ENCODE assay signal across 23 cellular contexts in genomic region chr2:10064932-10065682, GRCh38. TPM values are rescaled to one million over a fixed set of nuclear protein-coding genes. Genes with fewer than 3 reads are reported as not detected.
A peak's percentile ranks its signal among the peaks of the same experiment; 100 is the strongest.
DNase-seq lines count a peak whose midpoint lies in the region; ATAC-seq, FAIRE-seq and TF ChIP-seq lines count a peak whose summit lies in the region.
"Had no signal": no experiment of that assay in that cellular context is flagged by ENCODE, and none has a peak within 500 bp of the region (broad histone marks: within the 10 kb centered on the region; RNA-seq: fewer than 3 reads in every experiment).

No MANE protein-coding gene starts in this region.

- intact Hi-C loops in kidney (cut with DNase I), result no loop called here

- DNase-seq in SKM-1 (lab: John Stamatoyannopoulos, UW; ENCODE audit: unreplicated experiment) (peak; percentile 84), kidney (peak; percentile 41), globus pallidus (ENCODE audit: low spot score) (no peak), erythroblast (lab: John Stamatoyannopoulos, UW) (no peak), HuH-7.5 (ENCODE audit: low spot score) (no peak)
- DNase-seq in stimulated activated naive B cell treated with anti-CD40 and anti-IgM and Interleukin-4, amounts not matched to agents 10 μg/mL and 1 μg/mL and 100 μg/mL, for 72 hours, result no peak
- DNase-seq: C1 segment of cervical spinal cord; CD8-positive, alpha-beta memory T cell; DMS53; EL; GOT3; KG1; NCI-H1048; NCI-H146; NCI-H2081; NCI-H446 treated with DMSO at 0.1 percent for 48 hours; OCI-M1; SHP77 treated with DMSO at 0.1 percent for 48 hours; SK-N-SH had no signal

- no peaks in the 10 kb centered on the region for H3K9me3 ChIP-seq in HEK293 (ENCODE audit: control insufficient read depth, insufficient read depth, low read depth, low read length)
- no peaks in the 10 kb centered on the region for H3K9me3 ChIP-seq in kidney (ENCODE audit: control insufficient read depth in 1 of 2, low read length in 2 of 2)

- peaks cover 8 to 27% of the 10 kb centered on the region in 2 donors for H3K27me3 Mint-ChIP-seq in stimulated activated naive B cell treated with anti-CD40 and anti-IgM and Interleukin-4, amounts not matched to agents 10 μg/mL and 1 μg/mL and 100 μg/mL, for 72 hours

- H3K9ac ChIP-seq in kidney (ENCODE audit: low read length in 2 of 2), result no peak overlapping the region
- H3K9ac ChIP-seq: SK-N-SH had no signal

- no peak overlapping the region for H3K4me3 Mint-ChIP-seq in stimulated activated naive B cell treated with anti-CD40 and anti-IgM and Interleukin-4, amounts not matched to agents 10 μg/mL and 1 μg/mL and 100 μg/mL, for 72 hours
- H3K4me3 Mint-ChIP-seq: CD8-positive, alpha-beta memory T cell had no signal

- H3K4me3 ChIP-seq in HEK293 (ENCODE audit: low read depth, low read length), result no peak overlapping the region
- no peak overlapping the region for H3K4me3 ChIP-seq in kidney (ENCODE audit: low read length in 2 of 2)

- H3K36me3 ChIP-seq in HEK293 (ENCODE audit: control insufficient read depth in 2 of 2, insufficient read depth in 1 of 2, low read length in 2 of 2) (no peaks in the 10 kb centered on the region), kidney (ENCODE audit: control insufficient read depth in 1 of 2, insufficient read depth in 2 of 2, low read length in 2 of 2) (peaks cover 5 to 21% of the 10 kb centered on the region in 2 donors)

- ATAC-seq in stimulated activated naive B cell treated with anti-CD40 and anti-IgM and Interleukin-4, amounts not matched to agents 10 μg/mL and 1 μg/mL and 100 μg/mL, for 72 hours (replicated peaks), result no peak
- ATAC-seq: HepG2 had no signal

- H3K36me3 Mint-ChIP-seq in stimulated activated naive B cell treated with anti-CD40 and anti-IgM and Interleukin-4, amounts not matched to agents 10 μg/mL and 1 μg/mL and 100 μg/mL, for 72 hours, result peaks cover 5% of the 10 kb centered on the region in 2 donors

- TF ChIP-seq CTCF in HEK293 (tag by site-specific recombination; IDR thresholded peaks at IDR 0.05), result no peak
- TF ChIP-seq CTCF in kidney (IDR thresholded peaks at IDR 0.05; ENCODE audit: borderline replicate concordance, extremely low read depth, insufficient read depth), result no peak

- TF ChIP-seq POLR2A in erythroblast (IDR thresholded peaks at IDR 0.05; ENCODE audit: low read length), result no peak

- H3K4me1 ChIP-seq in HEK293 (ENCODE audit: control insufficient read depth, insufficient read depth, low read length) (no peaks in the 10 kb centered on the region), kidney (ENCODE audit: control insufficient read depth in 1 of 2, insufficient read depth in 1 of 2, low read depth in 1 of 2, low read length in 2 of 2) (peaks cover 5 to 14% of the 10 kb centered on the region in 2 donors)

- CTCF ChIA-PET in HEK293 (lab: Yijun Ruan, JAX), result interaction anchor here (0.7 to 3.2 kb wide), 3 partner anchors 8 to 156 kb away, joined by 4 to 17 read pairs (median 4); no protein-coding TSS in a partner anchor

- no peak for FAIRE-seq in kidney (lab: Jason Lieb, UNC)
- FAIRE-seq: GM12891, GM18507, HepG2 had no signal

- no peak overlapping the region for H3K27ac Mint-ChIP-seq in stimulated activated naive B cell treated with anti-CD40 and anti-IgM and Interleukin-4, amounts not matched to agents 10 μg/mL and 1 μg/mL and 100 μg/mL, for 72 hours
- H3K27ac Mint-ChIP-seq: CD8-positive, alpha-beta memory T cell had no signal

- POLR2A ChIA-PET in HEK293 (lab: Yijun Ruan, JAX), result interaction anchor here (0.6 to 0.7 kb wide), 2 partner anchors 8 to 24 kb away, joined by 3 read pairs; no protein-coding TSS in a partner anchor

- H3K4me1 Mint-ChIP-seq in stimulated activated naive B cell treated with anti-CD40 and anti-IgM and Interleukin-4, amounts not matched to agents 10 μg/mL and 1 μg/mL and 100 μg/mL, for 72 hours, result no peaks in the 10 kb centered on the region
- H3K4me1 Mint-ChIP-seq: CD8-positive, alpha-beta memory T cell had no signal

- H3K27ac ChIP-seq in HEK293 (ENCODE audit: extremely low read depth, low read depth, low read length) (no peak overlapping the region), kidney (ENCODE audit: low read depth in 2 of 2, low read length in 2 of 2) (no peak overlapping the region)

- H3K9me3 Mint-ChIP-seq in stimulated activated naive B cell treated with anti-CD40 and anti-IgM and Interleukin-4, amounts not matched to agents 10 μg/mL and 1 μg/mL and 100 μg/mL, for 72 hours, result peaks cover 7% of the 10 kb centered on the region in 2 donors

TF ChIP-seq in HEK293, 187 proteins besides CTCF, POLR2A, EP300 and RAD21 (continues in another document):
- no peak for TF ChIP-seq PRDM10 (tag by site-specific recombination; IDR thresholded peaks at IDR 0.05)
- TF ChIP-seq TCF7L2 (IDR thresholded peaks at IDR 0.05; ENCODE audit: borderline replicate concordance, low read depth, low read length), result no peak
- no peak for TF ChIP-seq ZSCAN30 (tag by site-specific recombination; IDR thresholded peaks at IDR 0.05)
- TF ChIP-seq ZBTB21 (tag by site-specific recombination; IDR thresholded peaks at IDR 0.05), result no peak
- TF ChIP-seq ZIC2 (tag by site-specific recombination; IDR thresholded peaks at IDR 0.05), result peak; percentile 41; the same call in 1 of the 2 replicates
- no peak for TF ChIP-seq ZNF174 (tag by site-specific recombination; IDR thresholded peaks at IDR 0.05)
- TF ChIP-seq ZNF768 (tag by site-specific recombination; IDR thresholded peaks at IDR 0.05), result no peak
- TF ChIP-seq GLIS1 (tag by site-specific recombination; IDR thresholded peaks at IDR 0.05), result 0 out of 2 replicates have a peak, but pooled peaks have one; percentile 9
- no peak for TF ChIP-seq ZBTB11 (tag by site-specific recombination; conservative IDR thresholded peaks at IDR 0.05; ENCODE audit: low read depth)
- TF ChIP-seq ZNF404 (tag by site-specific recombination; IDR thresholded peaks at IDR 0.05), result no peak
- no peak for TF ChIP-seq ZSCAN4 (tag by site-specific recombination; IDR thresholded peaks at IDR 0.05)

RNA-seq across cellular contexts. Expression of gene CYS1, which starts 15.1 kb away (rescaled TPM):
- total RNA-seq in kidney, result 245 TPM
- 276 TPM for polyA plus RNA-seq in kidney (ENCODE audit: insufficient read depth, low read depth, low replicate concordance)
- total RNA-seq: HepG2 had no signal

RNA-seq across cellular contexts. Expression of gene KLF11, which starts 21.8 kb away (rescaled TPM):
- 34.0 TPM for total RNA-seq in kidney
- 9.4 TPM for polyA plus RNA-seq in kidney (ENCODE audit: insufficient read depth, low read depth, low replicate concordance)

RNA-seq across cellular contexts. Expression of gene RRM2, which starts 57.4 kb away (rescaled TPM):
- total RNA-seq in kidney, result 5.5 TPM
- polyA plus RNA-seq in kidney (ENCODE audit: insufficient read depth, low read depth, low replicate concordance), result 3.6 TPM

Comparison
In these comparisons a context has a peak if more than half of its experiments do, and no peak if none do; other contexts are left out.
1. DNase-seq: peak in SKM-1 (single experiment) and kidney (single experiment); none in globus pallidus (single experiment), stimulated activated naive B cell treated with anti-CD40 and anti-IgM and Interleukin-4, amounts not matched to agents 10 μg/mL and 1 μg/mL and 100 μg/mL, for 72 hours (single experiment), erythroblast (0 of 2) and HuH-7.5 (single experiment).